In the genomic region with DNA sequence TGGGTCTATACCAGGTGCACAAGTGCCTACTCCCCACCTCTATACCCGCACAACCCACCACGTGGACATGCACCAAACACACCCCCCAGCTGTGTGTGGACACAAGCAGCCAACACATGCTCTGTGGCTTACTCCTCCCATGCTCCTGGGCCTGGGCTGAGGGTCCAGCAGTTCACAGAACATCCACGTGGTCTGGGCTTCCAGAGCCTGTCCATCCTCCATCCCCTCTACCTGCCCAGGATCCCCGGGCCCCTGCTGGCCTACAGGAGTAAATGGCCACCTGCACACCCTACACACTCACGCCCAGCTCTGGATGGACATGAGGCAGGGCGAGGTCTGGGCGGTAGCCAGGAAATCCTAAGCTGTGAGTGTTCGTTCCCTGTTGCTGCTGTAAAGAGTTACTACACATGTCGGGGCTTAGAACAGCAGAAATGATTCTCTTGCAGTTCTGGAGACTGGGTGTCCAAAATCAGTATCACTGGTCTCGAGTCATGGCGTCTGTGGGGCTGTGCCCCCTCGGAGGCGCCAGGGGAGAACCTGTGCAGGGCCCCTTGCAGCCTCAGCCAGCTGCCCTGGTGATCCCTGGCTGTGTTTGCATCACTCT, we compare ENCODE assay signal across 15 cellular contexts. TPM values are rescaled to one million over a fixed set of nuclear protein-coding genes. Genes with fewer than 3 reads are reported as not detected.
DNase-seq lines count a peak whose midpoint lies in the region; ATAC-seq and TF ChIP-seq lines count a peak whose summit lies in the region.
"Had no signal": no experiment of that assay in that cellular context is flagged by ENCODE, and none has a peak within 500 bp of the region (broad histone marks: within the 10 kb centered on the region; RNA-seq: fewer than 3 reads in every experiment).

No MANE protein-coding gene starts in this region.

- TF ChIP-seq CTCF in ovary (IDR thresholded peaks at IDR 0.05) (no peak), dorsolateral prefrontal cortex (IDR thresholded peaks at IDR 0.05 in 54 of 56, conservative IDR thresholded peaks at IDR 0.05 in 2 of 56; ENCODE audit: low read depth in 1 of 56, partially characterized antibody in 56 of 56) (no peak)

- intact Hi-C loops in ovary (cut with DNase I) (no loop called here), dorsolateral prefrontal cortex (cut with DNase I) (no loop called here)

- H3K4me3 ChIP-seq in GM23248, result no peak overlapping the region
- H3K4me3 ChIP-seq in ovary, result no peak overlapping the region
- no peak overlapping the region for H3K4me3 ChIP-seq in dorsolateral prefrontal cortex
- H3K4me3 ChIP-seq: ascending aorta, lung, skin epidermis had no signal

- H3K36me3 ChIP-seq in GM23248 (ENCODE audit: low read depth) (no peaks in the 10 kb centered on the region), ovary (no peaks in the 10 kb centered on the region)
- H3K36me3 ChIP-seq: ascending aorta had no signal

- in situ Hi-C loops in GM23248 (cut with MboI), result no loop called here

- no peak overlapping the region for H2AFZ ChIP-seq in GM23248

- H3K9me3 ChIP-seq in GM23248 (ENCODE audit: low read depth), result no peaks in the 10 kb centered on the region
- H3K9me3 ChIP-seq in ovary, result no peaks in the 10 kb centered on the region
- H3K9me3 ChIP-seq: ascending aorta had no signal

- H3K4me2 ChIP-seq in GM23248 (ENCODE audit: unreplicated experiment), result no peak overlapping the region

- TF ChIP-seq POLR2A in ovary (IDR thresholded peaks at IDR 0.05), result no peak

- H3K27ac ChIP-seq in GM23248 (no peak overlapping the region), ovary (no peak overlapping the region), dorsolateral prefrontal cortex (no peak overlapping the region)
- H3K27ac ChIP-seq: ascending aorta, skin epidermis had no signal

- no peak overlapping the region for H3K9ac ChIP-seq in GM23248

- H4K20me1 ChIP-seq in GM23248 (ENCODE audit: insufficient read depth), result no peaks in the 10 kb centered on the region

- TF ChIP-seq EP300 in ovary (IDR thresholded peaks at IDR 0.05), result no peak

- DNase-seq in GM23248 (peak; percentile 87), RPMI8226 (peak; percentile 80), renal cortical epithelial cell (ENCODE audit: low read depth) (peak; percentile 62), ovary (no peak), dorsolateral prefrontal cortex (no peak), SKM-1 (lab: John Stamatoyannopoulos, UW; ENCODE audit: unreplicated experiment) (no peak)
- DNase-seq: activated CD4-positive, alpha-beta T cell treated with anti-CD3 and anti-CD28 coated beads for 36 hours; activated T-cell treated with anti-CD3 and anti-CD28 coated beads, Interleukin-2, amount 50 U/mL, for 48 hours; COR-L47; endodermal cell; T-cell had no signal

- H3K79me2 ChIP-seq in GM23248 (ENCODE audit: insufficient read depth), result no peaks in the 10 kb centered on the region

- H3F3A ChIP-seq in GM23248 (ENCODE audit: insufficient read depth), result no peaks in the 10 kb centered on the region

- WGBS in GM23248 (ENCODE audit: low coverage in 1 of 2, low lambda C conversion rate in 2 of 2, missing lambda C conversion rate in 2 of 2), 2 experiments, result 50 to 52% methylated on average over 13 of the region's 13 CpGs
- 66 to 67% (median 67%) methylated on average over 13 of the region's 13 CpGs for WGBS in ovary, 3 donors

- H3K4me1 ChIP-seq in GM23248 (ENCODE audit: insufficient read depth) (no peaks in the 10 kb centered on the region), ovary (ENCODE audit: insufficient read depth) (no peaks in the 10 kb centered on the region)
- H3K4me1 ChIP-seq: ascending aorta had no signal

- ATAC-seq in esophagus mucosa, result peak; percentile 51
- ATAC-seq: activated CD4-positive, alpha-beta T cell treated with anti-CD3 and anti-CD28 coated beads for 36 hours; T-cell had no signal

- H3K27me3 ChIP-seq in GM23248 (replicated peaks; ENCODE audit: insufficient read depth) (no peaks in the 10 kb centered on the region), ovary (no peaks in the 10 kb centered on the region), dorsolateral prefrontal cortex (no peaks in the 10 kb centered on the region)
- H3K27me3 ChIP-seq: ascending aorta had no signal

- H3K9me2 ChIP-seq in GM23248 (ENCODE audit: insufficient read depth), result no peaks in the 10 kb centered on the region

RNA-seq across cellular contexts. Expression of a gene that starts 15.0 kb away (rescaled TPM):
- total RNA-seq in GM23248 (2014; rRNA removed; shearing (Covaris generic)), result 9.1 and 17.8 TPM in 2 replicates
- polyA plus RNA-seq in GM23248 (2016; fragmentation: Nextera tagmentation; extraction: Ambion mirVana), result 4.4 and 5.2 TPM in 2 replicates
- total RNA-seq in esophagus mucosa, result 20.4 TPM
- total RNA-seq in renal cortical epithelial cell, result 9.9 and 25.1 TPM in 2 replicates
- 10 to 100 TPM; 16.3 to 57.7 (median 37.5) TPM for total RNA-seq in ovary
- 10 to 100 TPM in 1 of 2 donors, 1 to 10 TPM in 1; 1.5 to 14.5 TPM for polyA plus RNA-seq in ovary
- 10 to 100 TPM; 36.4 to 86.1 (median 56.3) TPM for total RNA-seq in dorsolateral prefrontal cortex

Comparison
In these comparisons a context has a peak if more than half of its experiments do, and no peak if none do; other contexts are left out.
1. DNase-seq: peak in GM23248 (single experiment), RPMI8226 (single experiment) and renal cortical epithelial cell (single experiment); none in ovary (0 of 5), dorsolateral prefrontal cortex (0 of 10) and SKM-1 (single experiment).